8 cellular contexts compared by ENCODE assay signal in genomic region chr22:46072030-46072881, GRCh38.
DNase-seq lines count a peak whose midpoint lies in the region; ATAC-seq and TF ChIP-seq lines count a peak whose summit lies in the region.

No MANE protein-coding gene starts in this region.

- H3K36me3 ChIP-seq in brain microvascular endothelial cell (replicated peaks) = peaks cover 2% of the 10 kb centered on the region
- peaks cover 1% of the 10 kb centered on the region for H3K36me3 ChIP-seq in kidney epithelial cell (ENCODE audit: control insufficient read depth, insufficient read depth, low read length)

- TF ChIP-seq CTCF in AG09309 (IDR thresholded peaks at IDR 0.05; ENCODE audit: control insufficient read depth, insufficient read depth, low read depth, low read length, missing control alignments) = no peak
- TF ChIP-seq CTCF in RWPE1 (conservative IDR thresholded peaks at IDR 0.05; ENCODE audit: low read depth) = no peak
- no peak for TF ChIP-seq CTCF in brain microvascular endothelial cell (IDR thresholded peaks at IDR 0.05; ENCODE audit: low read depth, low read length, missing control alignments)
- no peak for TF ChIP-seq CTCF in kidney epithelial cell (IDR thresholded peaks at IDR 0.05; ENCODE audit: insufficient read depth, low read length, poor library complexity, severe bottlenecking)

- peak overlapping the region; percentile 100 for H3K27ac ChIP-seq in RWPE1
- H3K27ac ChIP-seq in brain microvascular endothelial cell = peak overlapping the region; percentile 70

- no peak for DNase-seq in AG09309 (ENCODE audit: low read depth)
- no peak for DNase-seq in RWPE1 (ENCODE audit: low spot score)
- no peak for DNase-seq in brain microvascular endothelial cell
- no peak for DNase-seq in kidney epithelial cell (ENCODE audit: low read depth)
- DNase-seq in stimulated activated CD4-positive, alpha-beta T cell treated with anti-CD3 and anti-CD28 coated beads, Interleukin-4, amount 100 ng/mL, for 24 hours = peak; percentile 53
- DNase-seq in T1000 (lab: John Stamatoyannopoulos, UW) = no peak

- in situ Hi-C loops in brain microvascular endothelial cell (cut with HindIII; ENCODE audit: low pct_ligation_motif_present, low sequenced_read_pairs) = no loop called here

- H3K4me3 ChIP-seq in AG09309 (ENCODE audit: control insufficient read depth, low read depth, low read length) (peak overlapping the region; percentile 96), brain microvascular endothelial cell (ENCODE audit: low read depth, low read length) (peak overlapping the region; percentile 89), kidney epithelial cell (ENCODE audit: low read depth, low read length) (peak overlapping the region; percentile 82)

- POLR2A ChIA-PET in RWPE1 (lab: Yijun Ruan, JAX; ENCODE audit: low non-redundant PET) = no interaction called here

- no peaks in the 10 kb centered on the region for H3K27me3 ChIP-seq in brain microvascular endothelial cell (replicated peaks)
- H3K27me3 ChIP-seq in kidney epithelial cell (ENCODE audit: control insufficient read depth, insufficient read depth, low read length) = no peaks in the 10 kb centered on the region

- ATAC-seq in GM21529 (IDR thresholded peaks at IDR 0.05; ENCODE audit: unreplicated experiment) (peak; percentile 21), HG02973 (IDR thresholded peaks at IDR 0.05; ENCODE audit: unreplicated experiment) (no peak)

- CTCF ChIA-PET in RWPE1 (lab: Yijun Ruan, JAX) = interaction anchor here (1.9 kb wide), 1 partner anchor 66 kb away, joined by 9 read pairs; no protein-coding TSS in a partner anchor
